In genomic region chr4:54661686-54662085, GRCh38 we compare ENCODE assay signal across 11 cellular contexts. TPM values are rescaled to one million over a fixed set of nuclear protein-coding genes. Genes with fewer than 3 reads are reported as not detected.
A peak's percentile ranks its signal among the peaks of the same experiment; 100 is the strongest.
DNase-seq lines count a peak whose midpoint lies in the region; ATAC-seq and TF ChIP-seq lines count a peak whose summit lies in the region.
"Had no signal": no experiment of that assay in that cellular context is flagged by ENCODE, and none has a peak within 500 bp of the region (broad histone marks: within the 10 kb centered on the region; RNA-seq: fewer than 3 reads in every experiment).

No MANE protein-coding gene starts in this region.

- H3K4me3 ChIP-seq in breast epithelium: peak overlapping the region in 1 of 3 donors; percentile 68
- H3K4me3 ChIP-seq in fibroblast of villous mesenchyme (ENCODE audit: low read depth, low read length): no peak overlapping the region
- H3K4me3 ChIP-seq: testis had no signal

- H3K9me3 ChIP-seq in breast epithelium: no peaks in the 10 kb centered on the region
- H3K9me3 ChIP-seq: testis had no signal

- peaks cover 0 to 5% of the 10 kb centered on the region in 2 donors for H3K27me3 ChIP-seq in breast epithelium
- H3K27me3 ChIP-seq: testis had no signal

- POLR2A ChIA-PET in MCF 10A (lab: Yijun Ruan, JAX): interaction anchor here (0.5 kb wide), 1 partner anchor 726 kb away, joined by 4 read pairs; no protein-coding TSS in a partner anchor

- H3K27ac ChIP-seq in breast epithelium (peak overlapping the region in 1 of 2 donors; percentile 38), substantia nigra (ENCODE audit: low read depth, low read length, poor library complexity, severe bottlenecking) (no peak overlapping the region)
- H3K27ac ChIP-seq: testis had no signal

- H3K4me1 Mint-ChIP-seq in MCF 10A (ENCODE audit: insufficient read depth, unreplicated experiment): peaks cover 28% of the 10 kb centered on the region

- intact Hi-C loops in MCF 10A (cut with micrococcal nuclease): no loop called here
- intact Hi-C loops in breast epithelium (cut with DNase I; ENCODE audit: low total_unique reads): loop anchor here (10.0 kb wide), 1 partner anchor 1947 kb away; no protein-coding TSS in a partner anchor

- no TSS peak for BruUV-seq in MCF 10A (replicated peaks; lab: Mats Ljungman, UMichigan)

- DNase-seq in MCF 10A (ENCODE audit: unreplicated experiment) (peak; percentile 87), breast epithelium (ENCODE audit: low spot score in 2 of 2) (no peak), amniotic epithelial cell (ENCODE audit: low read depth) (peak; percentile 8), fibroblast of villous mesenchyme (ENCODE audit: low read depth) (peak; percentile 82), activated T-cell treated with anti-CD3 and anti-CD28 coated beads for 4 hours (no peak), substantia nigra (lab: John Stamatoyannopoulos, UW) (no peak), NCI-H2107 treated with DMSO at 0.1 percent for 48 hours (lab: John Stamatoyannopoulos, UW; ENCODE audit: unreplicated experiment) (no peak)
- no peak for DNase-seq in activated naive CD4-positive, alpha-beta T cell treated with anti-CD3 and anti-CD28 coated beads, Interleukin-2, amount 50 U/mL, for 72 hours (ENCODE audit: low spot score in 2 of 2)
- DNase-seq: DMS79 treated with DMSO at 0.1 percent for 48 hours; effector CD8-positive, alpha-beta T cell; testis had no signal

- TF ChIP-seq CTCF in MCF 10A (IDR thresholded peaks at IDR 0.05; ENCODE audit: unreplicated experiment) (no peak), breast epithelium (IDR thresholded peaks at IDR 0.05) (no peak), fibroblast of villous mesenchyme (IDR thresholded peaks at IDR 0.05; ENCODE audit: insufficient read depth, low read depth, low read length) (no peak)

- H3K4me3 Mint-ChIP-seq in MCF 10A (ENCODE audit: unreplicated experiment): no peak overlapping the region

- no peak for TF ChIP-seq POLR2A in breast epithelium (IDR thresholded peaks at IDR 0.05)

- peaks cover 5 to 8% of the 10 kb centered on the region in 2 donors for H3K4me1 ChIP-seq in breast epithelium

- CTCF ChIA-PET in MCF 10A (lab: Yijun Ruan, JAX): interaction anchor here (1.0 kb wide), 1 partner anchor 330 kb away, joined by 3 read pairs; no protein-coding TSS in a partner anchor

- H3K36me3 ChIP-seq in breast epithelium: no peaks in the 10 kb centered on the region

- H3K27ac Mint-ChIP-seq in MCF 10A (ENCODE audit: low read depth, unreplicated experiment): no peak overlapping the region
- H3K27ac Mint-ChIP-seq in activated naive CD4-positive, alpha-beta T cell treated with anti-CD3 and anti-CD28 coated beads, Interleukin-2, amount 50 U/mL, for 72 hours: no peak overlapping the region

- H3K36me3 Mint-ChIP-seq in MCF 10A (ENCODE audit: insufficient read depth, unreplicated experiment): no peaks in the 10 kb centered on the region
- peaks cover 0 to 4% of the 10 kb centered on the region in 2 donors for H3K36me3 Mint-ChIP-seq in activated naive CD4-positive, alpha-beta T cell treated with anti-CD3 and anti-CD28 coated beads, Interleukin-2, amount 50 U/mL, for 72 hours

- no peak for ATAC-seq in activated naive CD4-positive, alpha-beta T cell treated with anti-CD3 and anti-CD28 coated beads, Interleukin-2, amount 50 U/mL, for 72 hours

- H3K9me3 Mint-ChIP-seq in MCF 10A (ENCODE audit: unreplicated experiment): no peaks in the 10 kb centered on the region
- no peaks in the 10 kb centered on the region for H3K9me3 Mint-ChIP-seq in activated naive CD4-positive, alpha-beta T cell treated with anti-CD3 and anti-CD28 coated beads, Interleukin-2, amount 50 U/mL, for 72 hours

- H3K27me3 Mint-ChIP-seq in MCF 10A (ENCODE audit: insufficient read depth, unreplicated experiment): no peaks in the 10 kb centered on the region

RNA-seq across cellular contexts. Expression of gene KIT, which starts 3.9 kb away (rescaled TPM):
- total RNA-seq in MCF 10A (2022) (not detected in 2 replicates), breast epithelium (100 to 1,000 TPM in 1 of 3 donors, 10 to 100 TPM in 2; 23.2 to 297 (median 75.4) TPM), fibroblast of villous mesenchyme (2.2 and 5.5 TPM in 2 replicates)
- under 1 TPM; 0.08 to 0.73 TPM for total RNA-seq in activated naive CD4-positive, alpha-beta T cell treated with anti-CD3 and anti-CD28 coated beads, Interleukin-2, amount 50 U/mL, for 72 hours

Comparison
In these comparisons a context has a peak if more than half of its experiments do, and no peak if none do; other contexts are left out.
1. DNase-seq: peak in MCF 10A (single experiment), amniotic epithelial cell (single experiment) and fibroblast of villous mesenchyme (single experiment); none in breast epithelium (0 of 2), activated naive CD4-positive, alpha-beta T cell treated with anti-CD3 and anti-CD28 coated beads, Interleukin-2, amount 50 U/mL, for 72 hours (0 of 2), activated T-cell treated with anti-CD3 and anti-CD28 coated beads for 4 hours (single experiment), substantia nigra (0 of 49) and NCI-H2107 treated with DMSO at 0.1 percent for 48 hours (single experiment).